Comparison of ENCODE assay signal across 1 cellular context in the genomic region with DNA sequence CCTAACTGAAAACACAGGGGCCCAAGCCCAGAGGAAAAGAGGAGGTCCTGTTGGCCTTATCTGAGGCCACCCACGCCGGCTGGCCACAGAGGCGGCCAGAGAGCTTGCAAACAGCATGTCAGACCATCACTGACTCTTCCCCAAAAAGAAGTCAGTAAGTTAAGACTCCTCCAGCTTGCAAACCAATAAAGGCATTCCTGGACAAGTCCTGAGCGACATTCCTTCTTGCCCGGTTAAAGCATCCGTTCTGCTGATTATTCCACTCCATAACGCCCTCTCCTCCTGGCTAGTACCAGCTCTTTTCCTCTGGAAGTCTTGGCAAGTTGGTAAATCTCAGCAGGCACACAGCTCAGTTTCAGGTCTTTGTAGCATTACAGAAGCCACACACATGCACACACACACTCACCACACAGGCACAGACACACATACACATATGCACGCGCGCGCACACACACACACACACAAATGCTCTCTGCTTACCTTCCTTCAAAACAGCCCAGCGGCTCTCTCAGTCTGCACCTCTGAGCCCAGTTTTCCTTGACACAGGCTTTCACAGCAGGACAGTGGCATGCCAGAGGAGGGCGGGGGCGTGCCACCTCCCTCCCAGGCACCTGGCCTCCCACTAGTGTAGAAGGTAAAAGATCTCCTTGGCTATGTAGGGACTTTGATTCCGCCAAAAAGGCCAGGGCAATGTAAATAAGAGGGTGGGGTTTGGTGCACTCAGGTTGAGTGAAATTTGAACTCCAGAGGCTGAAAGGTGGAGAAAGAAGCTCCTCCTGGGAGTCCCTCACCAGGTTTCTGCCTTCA.
TF ChIP-seq lines count a peak whose summit lies in the region.

No MANE protein-coding gene starts in this region.

TF ChIP-seq in SK-N-SH treated with all-trans-retinoic acid at 6 μM for 48 hours, 23 proteins besides CTCF, POLR2A, EP300 and RAD21 (continued from another document):
- TF ChIP-seq, protein P1, sequence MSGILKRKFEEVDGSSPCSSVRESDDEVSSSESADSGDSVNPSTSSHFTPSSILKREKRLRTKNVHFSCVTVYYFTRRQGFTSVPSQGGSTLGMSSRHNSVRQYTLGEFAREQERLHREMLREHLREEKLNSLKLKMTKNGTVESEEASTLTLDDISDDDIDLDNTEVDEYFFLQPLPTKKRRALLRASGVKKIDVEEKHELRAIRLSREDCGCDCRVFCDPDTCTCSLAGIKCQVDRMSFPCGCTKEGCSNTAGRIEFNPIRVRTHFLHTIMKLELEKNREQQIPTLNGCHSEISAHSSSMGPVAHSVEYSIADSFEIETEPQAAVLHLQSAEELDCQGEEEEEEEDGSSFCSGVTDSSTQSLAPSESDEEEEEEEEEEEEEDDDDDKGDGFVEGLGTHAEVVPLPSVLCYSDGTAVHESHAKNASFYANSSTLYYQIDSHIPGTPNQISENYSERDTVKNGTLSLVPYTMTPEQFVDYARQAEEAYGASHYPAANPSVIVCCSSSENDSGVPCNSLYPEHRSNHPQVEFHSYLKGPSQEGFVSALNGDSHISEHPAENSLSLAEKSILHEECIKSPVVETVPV (CRISPR knock-in tag; IDR thresholded peaks at IDR 0.05): no peak
- TF ChIP-seq, protein P2, sequence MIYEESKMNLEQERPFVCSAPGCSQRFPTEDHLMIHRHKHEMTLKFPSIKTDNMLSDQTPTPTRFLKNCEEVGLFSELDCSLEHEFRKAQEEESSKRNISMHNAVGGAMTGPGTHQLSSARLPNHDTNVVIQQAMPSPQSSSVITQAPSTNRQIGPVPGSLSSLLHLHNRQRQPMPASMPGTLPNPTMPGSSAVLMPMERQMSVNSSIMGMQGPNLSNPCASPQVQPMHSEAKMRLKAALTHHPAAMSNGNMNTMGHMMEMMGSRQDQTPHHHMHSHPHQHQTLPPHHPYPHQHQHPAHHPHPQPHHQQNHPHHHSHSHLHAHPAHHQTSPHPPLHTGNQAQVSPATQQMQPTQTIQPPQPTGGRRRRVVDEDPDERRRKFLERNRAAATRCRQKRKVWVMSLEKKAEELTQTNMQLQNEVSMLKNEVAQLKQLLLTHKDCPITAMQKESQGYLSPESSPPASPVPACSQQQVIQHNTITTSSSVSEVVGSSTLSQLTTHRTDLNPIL (CRISPR knock-in tag; IDR thresholded peaks at IDR 0.05; ENCODE audit: low read depth): no peak
- no peak for TF ChIP-seq OSR1 (CRISPR knock-in tag; IDR thresholded peaks at IDR 0.05)
- TF ChIP-seq RARB (CRISPR knock-in tag; IDR thresholded peaks at IDR 0.05): no peak
TF ChIP-seq in SK-N-SH treated with all-trans-retinoic acid at 6 μM for 48 hours: peak in this region for 0.
